26 cellular contexts compared by ENCODE assay signal in the genomic region with DNA sequence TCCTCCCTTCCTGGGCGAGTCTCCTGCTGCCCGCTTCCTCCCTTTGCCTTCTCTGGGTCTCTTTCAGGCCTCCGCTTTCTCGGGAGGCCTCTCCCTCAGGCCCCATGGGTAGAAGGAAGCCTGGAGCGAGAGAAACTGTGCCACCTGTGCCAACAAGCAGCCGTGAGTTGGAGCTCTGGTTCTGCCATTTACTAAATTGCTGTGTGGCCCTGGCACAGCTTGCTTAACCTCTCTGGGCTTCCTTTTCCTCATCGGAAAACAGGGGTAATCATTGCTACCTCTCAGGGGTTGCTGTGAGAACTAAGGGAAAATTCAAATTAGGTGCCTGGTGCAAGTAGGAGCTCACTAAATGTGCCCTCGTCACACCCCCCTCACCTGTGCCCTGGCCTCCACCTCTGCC.
"Had no signal": no experiment of that assay in that cellular context is flagged by ENCODE, and none has a peak within 500 bp of the region (broad histone marks: within the 10 kb centered on the region; RNA-seq: fewer than 3 reads in every experiment).

No MANE protein-coding gene starts in this region.

- ATAC-seq: naive thymus-derived CD8-positive, alpha-beta T cell; natural killer cell treated with Interleukin-12 subunit alpha and Interleukin-12 subunit beta and Interleukin-15 and Interleukin-18, amount 100 ng/mL, for 72 hours; psoas muscle; right cardiac atrium; sciatic nerve; stimulated activated effector memory CD8-positive, alpha-beta T cell treated with anti-CD3 and anti-CD28 coated beads, Interleukin-12 subunit alpha, Interleukin-12 subunit beta, amount 100 ng/mL, for 72 hours; stimulated activated naive B cell treated with anti-CD40 and anti-IgM and Interleukin-4, amounts not matched to agents 10 μg/mL and 1 μg/mL and 100 μg/mL, for 72 hours had no signal

- H3K4me3 ChIP-seq: ovary, psoas muscle, stomach, thoracic aorta, thyroid gland, tibial nerve, upper lobe of left lung, vagina had no signal

- H3K9me3 ChIP-seq: ovary, psoas muscle, stomach, thoracic aorta, thyroid gland, tibial nerve, upper lobe of left lung, vagina had no signal

- FAIRE-seq: small intestine, urothelium cell line had no signal

- H3K9ac ChIP-seq: parathyroid adenoma had no signal

- H2AFZ ChIP-seq: parathyroid adenoma had no signal

- H3K27me3 ChIP-seq: ovary, thyroid gland, upper lobe of left lung, vagina had no signal

- DNase-seq: naive thymus-derived CD8-positive, alpha-beta T cell; nephron progenitor cell; occipital lobe; ovary; posterior cingulate gyrus; psoas muscle; right cardiac atrium; small intestine; stimulated activated CD4-positive, alpha-beta T cell treated with anti-CD3 and anti-CD28 coated beads, Interleukin-15, amount 100 ng/mL, for 24 hours; stimulated activated CD4-positive, alpha-beta T cell treated with anti-CD3 and anti-CD28 coated beads, Interleukin-2, amount 100 ng/mL, for 24 hours; stimulated activated CD4-positive, alpha-beta T cell treated with anti-CD3 and anti-CD28 coated beads, Interleukin-2, amount 100 ng/mL, for 48 hours; stimulated activated CD4-positive, alpha-beta T cell treated with anti-CD3 and anti-CD28 coated beads, Interleukin-4, amount 100 ng/mL, for 24 hours; stimulated activated naive B cell treated with anti-CD40 and anti-IgM and Interleukin-4, amounts not matched to agents 10 μg/mL and 1 μg/mL and 100 μg/mL, for 72 hours; stimulated activated naive CD4-positive, alpha-beta T cell treated with Interleukin-2 at 50 U/mL for 16 hours; stomach; thyroid gland; trophoblast cell; upper lobe of left lung had no signal

- H3K36me3 ChIP-seq: ovary, stomach, thoracic aorta, thyroid gland, tibial nerve, upper lobe of left lung, vagina had no signal

- H3K27ac ChIP-seq: ovary, parathyroid adenoma, psoas muscle, stomach, thoracic aorta, thyroid gland, tibial nerve, upper lobe of left lung, vagina had no signal

- H3K79me2 ChIP-seq: parathyroid adenoma had no signal

- H3K4me1 ChIP-seq: parathyroid adenoma, psoas muscle, stomach, thyroid gland, tibial nerve, upper lobe of left lung, vagina had no signal
